10 cellular contexts compared by ENCODE assay signal in genomic region chr6:127907960-127908640, GRCh38. TPM values are rescaled to one million over a fixed set of nuclear protein-coding genes. Genes with fewer than 3 reads are reported as not detected.
DNase-seq lines count a peak whose midpoint lies in the region; ATAC-seq lines count a peak whose summit lies in the region.
"Had no signal": no experiment of that assay in that cellular context is flagged by ENCODE, and none has a peak within 500 bp of the region (broad histone marks: within the 10 kb centered on the region; RNA-seq: fewer than 3 reads in every experiment).

No MANE protein-coding gene starts in this region.

- peak; percentile 41 to 57 for DNase-seq in activated T-cell treated with anti-CD3 and anti-CD28 coated beads, Interleukin-2, amount 50 U/mL, for 72 hours
- DNase-seq in posterior vena cava (ENCODE audit: low spot score): no peak
- DNase-seq in HCEC 1CT: no peak
- no peak for DNase-seq in NCI-H2196 treated with DMSO at 0.1 percent for 48 hours (lab: John Stamatoyannopoulos, UW; ENCODE audit: unreplicated experiment)
- DNase-seq in NCI-H774 (lab: John Stamatoyannopoulos, UW): no peak
- DNase-seq: H9, NCI-H1417 treated with DMSO at 0.1 percent for 48 hours had no signal

- H3K27me3 Mint-ChIP-seq in activated T-cell treated with anti-CD3 and anti-CD28 coated beads, Interleukin-2, amount 50 U/mL, for 72 hours (ENCODE audit: low read depth): no peaks in the 10 kb centered on the region

- peaks cover 6 to 12% of the 10 kb centered on the region in 2 donors for H3K9me3 Mint-ChIP-seq in activated T-cell treated with anti-CD3 and anti-CD28 coated beads, Interleukin-2, amount 50 U/mL, for 72 hours

- ATAC-seq in GM18502 (IDR thresholded peaks at IDR 0.05; ENCODE audit: poor library complexity, unreplicated experiment): peak; percentile 78
- ATAC-seq in GM19467 (IDR thresholded peaks at IDR 0.05; ENCODE audit: unreplicated experiment): peak; percentile 78
- peak; percentile 73 for ATAC-seq in HG03095 (IDR thresholded peaks at IDR 0.05; ENCODE audit: unreplicated experiment)
- peak; percentile 86 to 87 for ATAC-seq in activated T-cell treated with anti-CD3 and anti-CD28 coated beads, Interleukin-2, amount 50 U/mL, for 72 hours (replicated peaks in 1 of 2)

- H3K4me1 Mint-ChIP-seq in activated T-cell treated with anti-CD3 and anti-CD28 coated beads, Interleukin-2, amount 50 U/mL, for 72 hours (ENCODE audit: low read depth): peaks cover 64% of the 10 kb centered on the region

- intact Hi-C loops in posterior vena cava (cut with DNase I): no loop called here

- peak overlapping the region; percentile 49 to 85 for H3K4me3 Mint-ChIP-seq in activated T-cell treated with anti-CD3 and anti-CD28 coated beads, Interleukin-2, amount 50 U/mL, for 72 hours
- H3K4me3 Mint-ChIP-seq: H9 had no signal

- peaks cover 19 to 29% of the 10 kb centered on the region in 2 donors for H3K36me3 Mint-ChIP-seq in activated T-cell treated with anti-CD3 and anti-CD28 coated beads, Interleukin-2, amount 50 U/mL, for 72 hours (ENCODE audit: insufficient read depth in 2 of 2)

- H3K27ac Mint-ChIP-seq in activated T-cell treated with anti-CD3 and anti-CD28 coated beads, Interleukin-2, amount 50 U/mL, for 72 hours: peak overlapping the region; percentile 92
- H3K27ac Mint-ChIP-seq: H9 had no signal

RNA-seq across cellular contexts. Expression of gene THEMIS, which starts 7.2 kb away (rescaled TPM):
- 10 to 100 TPM; 13.4 to 14.0 TPM for total RNA-seq in activated T-cell treated with anti-CD3 and anti-CD28 coated beads, Interleukin-2, amount 50 U/mL, for 72 hours
- total RNA-seq in posterior vena cava: under 1 TPM; 0.37 to 0.52 TPM
- total RNA-seq: H9 had no signal

Comparison
In these comparisons a context has a peak if more than half of its experiments do, and no peak if none do; other contexts are left out.
1. DNase-seq: peak in activated T-cell treated with anti-CD3 and anti-CD28 coated beads, Interleukin-2, amount 50 U/mL, for 72 hours (2 of 2); none in posterior vena cava (single experiment), HCEC 1CT (single experiment), NCI-H2196 treated with DMSO at 0.1 percent for 48 hours (single experiment) and NCI-H774 (single experiment).
2. RNA of gene THEMIS, which starts 7.2 kb away (total RNA-seq): 13.4 to 14.0 TPM in activated T-cell treated with anti-CD3 and anti-CD28 coated beads, Interleukin-2, amount 50 U/mL, for 72 hours; 0.37 to 0.52 TPM in posterior vena cava; every median in the first group is over 4 times any median in the second.
3. Peak in every context shown above with its lines, with median percentiles within 50 percentile points of each other: ATAC-seq.